Comparison of ENCODE assay signal across 3 cellular contexts in the genomic region with DNA sequence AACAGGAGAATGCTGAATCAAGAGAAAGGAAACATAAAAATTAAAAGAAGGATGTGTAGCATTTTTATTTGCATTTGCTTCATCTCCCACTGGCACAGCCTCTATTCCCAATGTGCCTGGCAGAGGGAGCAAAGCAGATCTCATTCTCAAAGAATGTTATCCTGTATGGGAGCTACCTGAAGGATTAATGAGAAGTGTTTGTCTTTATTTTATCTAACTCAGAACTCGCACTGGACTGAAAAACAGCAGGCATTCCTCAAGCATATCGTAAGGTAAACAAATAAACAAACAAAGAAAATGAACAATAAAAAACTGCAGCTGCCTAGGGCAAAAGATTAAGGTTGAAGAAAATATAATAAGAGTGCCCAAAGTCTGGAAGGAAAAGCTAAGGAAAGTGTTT. TPM values are rescaled to one million over a fixed set of nuclear protein-coding genes. Genes with fewer than 3 reads are reported as not detected.
"Had no signal": no experiment of that assay in that cellular context is flagged by ENCODE, and none has a peak within 500 bp of the region (broad histone marks: within the 10 kb centered on the region; RNA-seq: fewer than 3 reads in every experiment).

No MANE protein-coding gene starts in this region.

- DNase-seq: GDM1, GF-D8 had no signal

- H3K4me3 ChIP-seq: GM12878 had no signal

- ATAC-seq: GM12878 had no signal

RNA-seq across cellular contexts. Expression of a gene that starts 12.7 kb away (rescaled TPM):
- total RNA-seq: GM12878 had no signal
